Comparison of ENCODE assay signal across 24 cellular contexts in genomic region chr13:52118595-52118994, GRCh38. TPM values are rescaled to one million over a fixed set of nuclear protein-coding genes. Genes with fewer than 3 reads are reported as not detected.
DNase-seq lines count a peak whose midpoint lies in the region; TF ChIP-seq lines count a peak whose summit lies in the region.
"Had no signal": no experiment of that assay in that cellular context is flagged by ENCODE, and none has a peak within 500 bp of the region (broad histone marks: within the 10 kb centered on the region; RNA-seq: fewer than 3 reads in every experiment).

No MANE protein-coding gene starts in this region.

- TF ChIP-seq POLR2A in testis (IDR thresholded peaks at IDR 0.05): no peak

- H3K4me1 ChIP-seq in neural progenitor cell (no peaks in the 10 kb centered on the region), Caco-2 (no peaks in the 10 kb centered on the region), testis (no peaks in the 10 kb centered on the region)
- H3K4me1 ChIP-seq: HAP-1, SJSA1 had no signal

- no peak overlapping the region for H3K4me3 Mint-ChIP-seq in activated CD4-positive, alpha-beta T cell treated with anti-CD3 and anti-CD28 coated beads, Interleukin-2, amount 10 ng/mL, durations not matched to agents 24 days and 14 days
- no peak overlapping the region for H3K4me3 Mint-ChIP-seq in activated CD4-positive, alpha-beta T cell treated with anti-CD3 and anti-CD28 coated beads, Interleukin-2, amount 10 ng/mL, durations not matched to agents 7 days and 5 days
- no peak overlapping the region for H3K4me3 Mint-ChIP-seq in neural progenitor cell
- no peak overlapping the region for H3K4me3 Mint-ChIP-seq in Caco-2 (ENCODE audit: unreplicated experiment)

- POLR2A ChIA-PET in activated CD4-positive, alpha-beta T cell treated with anti-CD3 and anti-CD28 coated beads, Interleukin-2, amount 10 ng/mL, durations not matched to agents 7 days and 5 days (lab: Charles Lee): no interaction called here
- POLR2A ChIA-PET in Caco-2 (lab: Charles Lee): no interaction called here

- no peaks in the 10 kb centered on the region for H3K9me3 Mint-ChIP-seq in activated CD4-positive, alpha-beta T cell treated with anti-CD3 and anti-CD28 coated beads, Interleukin-2, amount 10 ng/mL, durations not matched to agents 24 days and 14 days
- H3K9me3 Mint-ChIP-seq in activated CD4-positive, alpha-beta T cell treated with anti-CD3 and anti-CD28 coated beads, Interleukin-2, amount 10 ng/mL, durations not matched to agents 7 days and 5 days: no peaks in the 10 kb centered on the region
- H3K9me3 Mint-ChIP-seq in neural progenitor cell (no peaks in the 10 kb centered on the region), Caco-2 (ENCODE audit: unreplicated experiment) (no peaks in the 10 kb centered on the region)
- H3K9me3 Mint-ChIP-seq: CD8-positive, alpha-beta memory T cell had no signal

- no peaks in the 10 kb centered on the region for H3K36me3 Mint-ChIP-seq in activated CD4-positive, alpha-beta T cell treated with anti-CD3 and anti-CD28 coated beads, Interleukin-2, amount 10 ng/mL, durations not matched to agents 24 days and 14 days (ENCODE audit: low read depth)
- H3K36me3 Mint-ChIP-seq in activated CD4-positive, alpha-beta T cell treated with anti-CD3 and anti-CD28 coated beads, Interleukin-2, amount 10 ng/mL, durations not matched to agents 7 days and 5 days (ENCODE audit: low read depth): no peaks in the 10 kb centered on the region
- H3K36me3 Mint-ChIP-seq in neural progenitor cell (no peaks in the 10 kb centered on the region), Caco-2 (ENCODE audit: insufficient read depth, unreplicated experiment) (no peaks in the 10 kb centered on the region)

- no TSS peak for BruUV-seq in Caco-2 (replicated peaks; lab: Mats Ljungman, UMichigan)

- CTCF ChIA-PET in activated CD4-positive, alpha-beta T cell treated with anti-CD3 and anti-CD28 coated beads, Interleukin-2, amount 10 ng/mL, durations not matched to agents 7 days and 5 days (lab: Charles Lee): interaction anchor here (0.6 kb wide), 1 partner anchor 284 kb away, joined by 6 read pairs; no protein-coding TSS in a partner anchor
- CTCF ChIA-PET in Caco-2 (lab: Charles Lee): interaction anchor here (1.1 kb wide), 1 partner anchor 9 kb away, joined by 3 read pairs; no protein-coding TSS in a partner anchor

- no peaks in the 10 kb centered on the region for H3F3A ChIP-seq in neural progenitor cell (ENCODE audit: low read depth)

- no peaks in the 10 kb centered on the region for H3K4me1 Mint-ChIP-seq in activated CD4-positive, alpha-beta T cell treated with anti-CD3 and anti-CD28 coated beads, Interleukin-2, amount 10 ng/mL, durations not matched to agents 24 days and 14 days
- no peaks in the 10 kb centered on the region for H3K4me1 Mint-ChIP-seq in activated CD4-positive, alpha-beta T cell treated with anti-CD3 and anti-CD28 coated beads, Interleukin-2, amount 10 ng/mL, durations not matched to agents 7 days and 5 days
- H3K4me1 Mint-ChIP-seq in neural progenitor cell (no peaks in the 10 kb centered on the region), Caco-2 (ENCODE audit: low read depth, unreplicated experiment) (no peaks in the 10 kb centered on the region)
- H3K4me1 Mint-ChIP-seq: CD8-positive, alpha-beta memory T cell had no signal

- H3K27me3 ChIP-seq in WERI-Rb-1 (ENCODE audit: insufficient read depth, low read depth, severe bottlenecking): no peaks in the 10 kb centered on the region
- no peaks in the 10 kb centered on the region for H3K27me3 ChIP-seq in neural progenitor cell
- no peaks in the 10 kb centered on the region for H3K27me3 ChIP-seq in Caco-2 (replicated peaks; ENCODE audit: control insufficient read depth, insufficient read depth, low read length)
- no peaks in the 10 kb centered on the region for H3K27me3 ChIP-seq in testis

- no peak overlapping the region for H3K27ac Mint-ChIP-seq in activated CD4-positive, alpha-beta T cell treated with anti-CD3 and anti-CD28 coated beads, Interleukin-2, amount 10 ng/mL, durations not matched to agents 24 days and 14 days
- no peak overlapping the region for H3K27ac Mint-ChIP-seq in activated CD4-positive, alpha-beta T cell treated with anti-CD3 and anti-CD28 coated beads, Interleukin-2, amount 10 ng/mL, durations not matched to agents 7 days and 5 days
- no peak overlapping the region for H3K27ac Mint-ChIP-seq in neural progenitor cell
- no peak overlapping the region for H3K27ac Mint-ChIP-seq in Caco-2 (ENCODE audit: unreplicated experiment)
- H3K27ac Mint-ChIP-seq: CD8-positive, alpha-beta memory T cell had no signal

- H3K4me3 ChIP-seq in WERI-Rb-1 (ENCODE audit: low read depth, low read length) (no peak overlapping the region), neural progenitor cell (no peak overlapping the region), Caco-2 (ENCODE audit: low read depth, low read length) (no peak overlapping the region), testis (no peak overlapping the region)
- H3K4me3 ChIP-seq: GM23248, HAP-1, SJSA1 had no signal

- H2AFZ ChIP-seq in neural progenitor cell (replicated peaks): peak overlapping the region; percentile 77
- H2AFZ ChIP-seq: GM23248 had no signal

- intact Hi-C loops in activated CD4-positive, alpha-beta T cell treated with anti-CD3 and anti-CD28 coated beads, Interleukin-2, amount 10 ng/mL, durations not matched to agents 24 days and 14 days (cut with micrococcal nuclease): no loop called here
- intact Hi-C loops in Caco-2 (cut with micrococcal nuclease; ENCODE audit: unreplicated experiment): no loop called here
- intact Hi-C loops in testis (cut with DNase I; ENCODE audit: low total_unique reads): no loop called here
- intact Hi-C loops in cardiac septum (cut with DNase I): no loop called here

- TF ChIP-seq CTCF in WERI-Rb-1 (IDR thresholded peaks at IDR 0.05; ENCODE audit: low read depth, low read length) (no peak), neural progenitor cell (IDR thresholded peaks at IDR 0.05) (no peak), Caco-2 (IDR thresholded peaks at IDR 0.05; ENCODE audit: insufficient read depth in 1 of 2, low read depth in 1 of 2, low read length in 1 of 2, severe bottlenecking in 1 of 2, unreplicated experiment in 1 of 2) (no peak), testis (IDR thresholded peaks at IDR 0.05) (no peak)

- H3K27ac ChIP-seq in WERI-Rb-1: peak overlapping the region; percentile 81
- H3K27ac ChIP-seq in neural progenitor cell: no peak overlapping the region
- H3K27ac ChIP-seq in testis: peak overlapping the region in 1 of 2 donors; percentile 9
- H3K27ac ChIP-seq: C4-2B, GM23248, SJSA1 had no signal

- peak; percentile 49 for DNase-seq in activated CD4-positive, alpha-beta T cell treated with anti-CD3 and anti-CD28 coated beads, Interleukin-2, amount 10 ng/mL, durations not matched to agents 24 days and 14 days
- DNase-seq in activated CD4-positive, alpha-beta T cell treated with anti-CD3 and anti-CD28 coated beads, Interleukin-2, amount 10 ng/mL, durations not matched to agents 7 days and 5 days: no peak
- DNase-seq in NCI-H2171 treated with DMSO at 0.1 percent for 48 hours (lab: John Stamatoyannopoulos, UW): peak; percentile 64
- peak; percentile 74 for DNase-seq in WERI-Rb-1
- DNase-seq in neural progenitor cell (ENCODE audit: low spot score): peak; percentile 8
- no peak for DNase-seq in Caco-2
- no peak for DNase-seq in testis
- DNase-seq in cardiac septum (ENCODE audit: low spot score): no peak
- DNase-seq: 8988T; AML-193; CD8-positive, alpha-beta memory T cell; DND-41; GM23248; IMR-90; MV-4-11; NCI-H187 treated with DMSO at 0.1 percent for 48 hours; NCI-H2107; NCI-H2227 treated with DMSO at 0.1 percent for 48 hours; NCI-H510A treated with DMSO at 0.1 percent for 48 hours; OCI-M1 had no signal

- no peaks in the 10 kb centered on the region for H3K79me2 ChIP-seq in neural progenitor cell (ENCODE audit: low read depth)

- WGBS in testis, 2 donors: 67 to 72% methylated on average over 3 of the region's 3 CpGs

- H3K4me2 ChIP-seq in neural progenitor cell: no peak overlapping the region

- no peaks in the 10 kb centered on the region for H4K20me1 ChIP-seq in neural progenitor cell (ENCODE audit: low read depth)

- H3K27me3 Mint-ChIP-seq in activated CD4-positive, alpha-beta T cell treated with anti-CD3 and anti-CD28 coated beads, Interleukin-2, amount 10 ng/mL, durations not matched to agents 24 days and 14 days: peaks cover 21% of the 10 kb centered on the region
- H3K27me3 Mint-ChIP-seq in activated CD4-positive, alpha-beta T cell treated with anti-CD3 and anti-CD28 coated beads, Interleukin-2, amount 10 ng/mL, durations not matched to agents 7 days and 5 days: peaks cover 10% of the 10 kb centered on the region
- peaks cover 2% of the 10 kb centered on the region for H3K27me3 Mint-ChIP-seq in neural progenitor cell (ENCODE audit: insufficient read depth, low read depth)
- no peaks in the 10 kb centered on the region for H3K27me3 Mint-ChIP-seq in Caco-2 (ENCODE audit: insufficient read depth, unreplicated experiment)

- no peaks in the 10 kb centered on the region for H3K9me3 ChIP-seq in WERI-Rb-1 (ENCODE audit: severe bottlenecking)
- no peaks in the 10 kb centered on the region for H3K9me3 ChIP-seq in neural progenitor cell (ENCODE audit: low read depth)
- H3K9me3 ChIP-seq in Caco-2: no peaks in the 10 kb centered on the region
- no peaks in the 10 kb centered on the region for H3K9me3 ChIP-seq in testis
- H3K9me3 ChIP-seq: HAP-1, SJSA1 had no signal

- H3K36me3 ChIP-seq in WERI-Rb-1: no peaks in the 10 kb centered on the region
- H3K36me3 ChIP-seq in neural progenitor cell: no peaks in the 10 kb centered on the region
- no peaks in the 10 kb centered on the region for H3K36me3 ChIP-seq in Caco-2 (ENCODE audit: control insufficient read depth, insufficient read depth, low read length)
- no peaks in the 10 kb centered on the region for H3K36me3 ChIP-seq in testis (ENCODE audit: low read depth, missing control alignments)
- H3K36me3 ChIP-seq: HAP-1, SJSA1 had no signal

- no peak overlapping the region for H3K9ac ChIP-seq in neural progenitor cell
- H3K9ac ChIP-seq: GM23248 had no signal

RNA-seq across cellular contexts. Expression of gene NEK5, which starts 10.3 kb away (rescaled TPM):
- not detected in 2 replicates for total RNA-seq in activated CD4-positive, alpha-beta T cell treated with anti-CD3 and anti-CD28 coated beads, Interleukin-2, amount 10 ng/mL, durations not matched to agents 24 days and 14 days
- total RNA-seq in activated CD4-positive, alpha-beta T cell treated with anti-CD3 and anti-CD28 coated beads, Interleukin-2, amount 10 ng/mL, durations not matched to agents 7 days and 5 days: not detected
- total RNA-seq in neural progenitor cell (ENCODE audit: low replicate concordance): 0.09 and 0.28 TPM in 2 replicates
- 0.35 and 0.39 TPM in 2 replicates for total RNA-seq in Caco-2 (2022)
- 1 to 10 TPM; 9.2 to 9.5 TPM for total RNA-seq in testis
- 17.3 TPM for polyA plus RNA-seq in testis (ENCODE audit: insufficient read depth, low read depth, low replicate concordance)
- total RNA-seq in cardiac septum: 0.67 TPM
- total RNA-seq: CD8-positive, alpha-beta memory T cell; G401; GM23248; IMR-90; SJSA1 had no signal
- polyA plus RNA-seq: IMR-90 had no signal

RNA-seq across cellular contexts. Expression of gene NEK3, which starts 40.8 kb away (rescaled TPM):
- 7.1 and 10.4 TPM in 2 replicates for total RNA-seq in activated CD4-positive, alpha-beta T cell treated with anti-CD3 and anti-CD28 coated beads, Interleukin-2, amount 10 ng/mL, durations not matched to agents 24 days and 14 days
- total RNA-seq in activated CD4-positive, alpha-beta T cell treated with anti-CD3 and anti-CD28 coated beads, Interleukin-2, amount 10 ng/mL, durations not matched to agents 7 days and 5 days: 1 to 10 TPM; 3.7 to 5.1 TPM
- total RNA-seq in neural progenitor cell (ENCODE audit: low replicate concordance) (24.9 and 38.4 TPM in 2 replicates), Caco-2 (2022) (23.2 and 33.5 TPM in 2 replicates), testis (10 to 100 TPM; 26.3 to 41.3 TPM), cardiac septum (7.5 TPM)
- 40.7 TPM for polyA plus RNA-seq in testis (ENCODE audit: insufficient read depth, low read depth, low replicate concordance)

Comparison
In these comparisons a context has a peak if more than half of its experiments do, and no peak if none do; other contexts are left out.
1. DNase-seq: peak in activated CD4-positive, alpha-beta T cell treated with anti-CD3 and anti-CD28 coated beads, Interleukin-2, amount 10 ng/mL, durations not matched to agents 24 days and 14 days (single experiment), NCI-H2171 treated with DMSO at 0.1 percent for 48 hours (single experiment), WERI-Rb-1 (single experiment) and neural progenitor cell (single experiment); none in activated CD4-positive, alpha-beta T cell treated with anti-CD3 and anti-CD28 coated beads, Interleukin-2, amount 10 ng/mL, durations not matched to agents 7 days and 5 days (single experiment), Caco-2 (0 of 2), testis (single experiment) and cardiac septum (single experiment).